Comparison of ENCODE assay signal across 9 cellular contexts in the genomic region with DNA sequence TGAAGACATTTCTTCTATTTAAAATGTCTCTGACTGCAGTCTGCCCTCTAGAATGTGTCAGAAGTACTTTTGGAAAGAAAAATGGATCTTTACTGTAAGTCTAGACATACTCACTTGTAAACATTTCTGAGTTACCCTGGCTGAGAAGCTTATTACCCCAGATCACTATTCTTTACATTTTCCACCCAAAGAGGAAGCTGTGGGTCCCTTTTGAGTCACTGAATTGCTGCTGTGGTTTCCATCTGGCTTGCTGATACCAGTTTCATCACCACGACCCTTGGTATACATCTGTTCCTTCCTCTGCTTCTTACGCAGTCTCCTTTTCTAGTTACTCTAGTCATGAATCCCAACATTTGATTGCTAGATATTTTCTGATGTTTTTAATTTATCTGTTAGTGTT. TPM values are rescaled to one million over a fixed set of nuclear protein-coding genes. Genes with fewer than 3 reads are reported as not detected.
DNase-seq lines count a peak whose midpoint lies in the region; ATAC-seq and TF ChIP-seq lines count a peak whose summit lies in the region.
"Had no signal": no experiment of that assay in that cellular context is flagged by ENCODE, and none has a peak within 500 bp of the region (broad histone marks: within the 10 kb centered on the region; RNA-seq: fewer than 3 reads in every experiment).

No MANE protein-coding gene starts in this region.

- no peaks in the 10 kb centered on the region for H3K27me3 ChIP-seq in MM.1S (replicated peaks; ENCODE audit: insufficient read depth, low read length)

- H3F3A ChIP-seq in MM.1S (ENCODE audit: insufficient read depth, low read length): no peaks in the 10 kb centered on the region

- peak overlapping the region; percentile 35; the same call in 1 of the 2 replicates for H3K4me2 ChIP-seq in MM.1S (ENCODE audit: low read depth, low read length)

- H3K4me1 ChIP-seq in MM.1S (ENCODE audit: low read length): peaks cover 12% of the 10 kb centered on the region

- no peaks in the 10 kb centered on the region for H4K20me1 ChIP-seq in MM.1S (ENCODE audit: insufficient read depth, low read length)

- peak overlapping the region; percentile 62 for H3K4me3 Mint-ChIP-seq in activated naive CD8-positive, alpha-beta T cell treated with anti-CD3 and anti-CD28 coated beads, Interleukin-2, amount 10 ng/mL, durations not matched to agents 7 days and 5 days
- H3K4me3 Mint-ChIP-seq in stimulated activated naive CD8-positive, alpha-beta T cell treated with anti-CD3 and anti-CD28 coated beads, Interleukin-15, amount 100 ng/mL, for 72 hours: peak overlapping the region; percentile 63 to 66
- H3K4me3 Mint-ChIP-seq: neural crest cell had no signal

- peak overlapping the region; percentile 56; the same call in 1 of the 2 replicates for H3K27ac ChIP-seq in MM.1S (ENCODE audit: low read length)

- peaks cover 38% of the 10 kb centered on the region for H3K4me1 Mint-ChIP-seq in activated naive CD8-positive, alpha-beta T cell treated with anti-CD3 and anti-CD28 coated beads, Interleukin-2, amount 10 ng/mL, durations not matched to agents 7 days and 5 days
- H3K4me1 Mint-ChIP-seq in stimulated activated naive CD8-positive, alpha-beta T cell treated with anti-CD3 and anti-CD28 coated beads, Interleukin-15, amount 100 ng/mL, for 72 hours: peaks cover 44% of the 10 kb centered on the region

- peaks cover 7% of the 10 kb centered on the region for H3K9me3 Mint-ChIP-seq in activated naive CD8-positive, alpha-beta T cell treated with anti-CD3 and anti-CD28 coated beads, Interleukin-2, amount 10 ng/mL, durations not matched to agents 7 days and 5 days
- peaks cover 0 to 7% of the 10 kb centered on the region in 2 donors for H3K9me3 Mint-ChIP-seq in stimulated activated naive CD8-positive, alpha-beta T cell treated with anti-CD3 and anti-CD28 coated beads, Interleukin-15, amount 100 ng/mL, for 72 hours

- H3K27ac Mint-ChIP-seq in activated naive CD8-positive, alpha-beta T cell treated with anti-CD3 and anti-CD28 coated beads, Interleukin-2, amount 10 ng/mL, durations not matched to agents 7 days and 5 days: peak overlapping the region; percentile 86
- peak overlapping the region in 1 of 2 donors; percentile 67 for H3K27ac Mint-ChIP-seq in stimulated activated naive CD8-positive, alpha-beta T cell treated with anti-CD3 and anti-CD28 coated beads, Interleukin-15, amount 100 ng/mL, for 72 hours

- H3K9ac ChIP-seq in MM.1S (ENCODE audit: low read length): no peak overlapping the region

- H2AFZ ChIP-seq in MM.1S (ENCODE audit: low read length): no peak overlapping the region

- POLR2A ChIA-PET in activated naive CD8-positive, alpha-beta T cell treated with anti-CD3 and anti-CD28 coated beads, Interleukin-2, amount 10 ng/mL, durations not matched to agents 7 days and 5 days (lab: Charles Lee): interaction anchor here (1.6 to 1.7 kb wide), 2 partner anchors 9 to 10 kb away, joined by 3 to 15 read pairs; no protein-coding TSS in a partner anchor

- peaks cover 22% of the 10 kb centered on the region for H3K36me3 Mint-ChIP-seq in activated naive CD8-positive, alpha-beta T cell treated with anti-CD3 and anti-CD28 coated beads, Interleukin-2, amount 10 ng/mL, durations not matched to agents 7 days and 5 days

- no peaks in the 10 kb centered on the region for H3K9me2 ChIP-seq in MM.1S (replicated peaks; ENCODE audit: insufficient read depth, low read length)

- DNase-seq in MM.1S (peak; percentile 79), DMS53 (lab: John Stamatoyannopoulos, UW) (no peak), OCI-M2 (lab: John Stamatoyannopoulos, UW; ENCODE audit: unreplicated experiment) (no peak), NCI-H446 treated with DMSO at 0.1 percent for 48 hours (lab: John Stamatoyannopoulos, UW) (no peak)
- no peak for DNase-seq in activated naive CD8-positive, alpha-beta T cell treated with anti-CD3 and anti-CD28 coated beads, Interleukin-2, amount 10 ng/mL, durations not matched to agents 7 days and 5 days
- peak; percentile 55 to 79 for DNase-seq in stimulated activated naive CD8-positive, alpha-beta T cell treated with anti-CD3 and anti-CD28 coated beads, Interleukin-15, amount 100 ng/mL, for 72 hours

- no peak for TF ChIP-seq CTCF in MM.1S (IDR thresholded peaks at IDR 0.05; ENCODE audit: low read length)

- ATAC-seq in GM18511 (IDR thresholded peaks at IDR 0.05; ENCODE audit: unreplicated experiment) (peak; percentile 98), GM21786 (IDR thresholded peaks at IDR 0.05; ENCODE audit: unreplicated experiment) (peak; percentile 100)
- ATAC-seq in activated naive CD8-positive, alpha-beta T cell treated with anti-CD3 and anti-CD28 coated beads, Interleukin-2, amount 10 ng/mL, durations not matched to agents 7 days and 5 days (ENCODE audit: low read depth): peak; percentile 96
- ATAC-seq in stimulated activated naive CD8-positive, alpha-beta T cell treated with anti-CD3 and anti-CD28 coated beads, Interleukin-15, amount 100 ng/mL, for 72 hours: peak; percentile 99

- peaks cover 23% of the 10 kb centered on the region for H3K27me3 Mint-ChIP-seq in activated naive CD8-positive, alpha-beta T cell treated with anti-CD3 and anti-CD28 coated beads, Interleukin-2, amount 10 ng/mL, durations not matched to agents 7 days and 5 days
- peaks cover 30% of the 10 kb centered on the region for H3K27me3 Mint-ChIP-seq in stimulated activated naive CD8-positive, alpha-beta T cell treated with anti-CD3 and anti-CD28 coated beads, Interleukin-15, amount 100 ng/mL, for 72 hours

- no peaks in the 10 kb centered on the region for H3K9me3 ChIP-seq in MM.1S (replicated peaks; ENCODE audit: insufficient read depth, low read length)

- no peak overlapping the region for H3K4me3 ChIP-seq in MM.1S (ENCODE audit: low read length)

- no peaks in the 10 kb centered on the region for H3K79me2 ChIP-seq in MM.1S (ENCODE audit: low read length)

- no peaks in the 10 kb centered on the region for H3K36me3 ChIP-seq in MM.1S (replicated peaks; ENCODE audit: insufficient read depth, low read length)

RNA-seq across cellular contexts. Expression of a gene that starts 20.2 kb away (rescaled TPM):
- total RNA-seq in activated naive CD8-positive, alpha-beta T cell treated with anti-CD3 and anti-CD28 coated beads, Interleukin-2, amount 10 ng/mL, durations not matched to agents 7 days and 5 days: not detected
- total RNA-seq: neural crest cell had no signal

RNA-seq across cellular contexts. Expression of a gene that starts 37.3 kb away (rescaled TPM):
- not detected for total RNA-seq in activated naive CD8-positive, alpha-beta T cell treated with anti-CD3 and anti-CD28 coated beads, Interleukin-2, amount 10 ng/mL, durations not matched to agents 7 days and 5 days
- total RNA-seq: neural crest cell had no signal

RNA-seq across cellular contexts. Expression of a gene that starts 47.6 kb away (rescaled TPM):
- total RNA-seq in activated naive CD8-positive, alpha-beta T cell treated with anti-CD3 and anti-CD28 coated beads, Interleukin-2, amount 10 ng/mL, durations not matched to agents 7 days and 5 days: not detected
- total RNA-seq: neural crest cell had no signal

Comparison
In these comparisons a context has a peak if more than half of its experiments do, and no peak if none do; other contexts are left out.
1. DNase-seq: peak in MM.1S (single experiment) and stimulated activated naive CD8-positive, alpha-beta T cell treated with anti-CD3 and anti-CD28 coated beads, Interleukin-15, amount 100 ng/mL, for 72 hours (2 of 2); none in activated naive CD8-positive, alpha-beta T cell treated with anti-CD3 and anti-CD28 coated beads, Interleukin-2, amount 10 ng/mL, durations not matched to agents 7 days and 5 days (single experiment), DMS53 (single experiment), OCI-M2 (single experiment) and NCI-H446 treated with DMSO at 0.1 percent for 48 hours (single experiment).
2. Peak in every context shown above with its lines, with median percentiles within 50 percentile points of each other: ATAC-seq.